ENCODE assay signal across 15 cellular contexts in genomic region chr7:50962281-50962883, GRCh38.
A peak's percentile ranks its signal among the peaks of the same experiment; 100 is the strongest.
DNase-seq lines count a peak whose midpoint lies in the region; ATAC-seq, FAIRE-seq and TF ChIP-seq lines count a peak whose summit lies in the region.
"Had no signal": no experiment of that assay in that cellular context is flagged by ENCODE, and none has a peak within 500 bp of the region (broad histone marks: within the 10 kb centered on the region; RNA-seq: fewer than 3 reads in every experiment).

No MANE protein-coding gene starts in this region.

- H3K9me3 Mint-ChIP-seq in stimulated activated memory B cell treated with anti-CD40 and anti-IgM and Interleukin-4, amounts not matched to agents 10 μg/mL and 1 μg/mL and 100 μg/mL, for 72 hours = peaks cover 5% of the 10 kb centered on the region

- BruUV-seq in HepG2 (replicated peaks; lab: Mats Ljungman, UMichigan) = no TSS peak
- BruUV-seq in K562 (replicated peaks; lab: Mats Ljungman, UMichigan) = no TSS peak

- H3K36me3 Mint-ChIP-seq in stimulated activated memory B cell treated with anti-CD40 and anti-IgM and Interleukin-4, amounts not matched to agents 10 μg/mL and 1 μg/mL and 100 μg/mL, for 72 hours = no peaks in the 10 kb centered on the region
- H3K36me3 Mint-ChIP-seq: activated CD4-positive, alpha-beta memory T cell treated with anti-CD3 and anti-CD28 coated beads for 36 hours had no signal

- H3K4me2 ChIP-seq in HepG2 (ENCODE audit: low read depth, low read length) = peak overlapping the region; percentile 43; the same call in 1 of the 2 replicates
- H3K4me2 ChIP-seq in K562 (ENCODE audit: insufficient read depth, low read length) = peak overlapping the region; percentile 29; the same call in 1 of the 2 replicates

- POLR2A ChIA-PET in HepG2 (lab: Yijun Ruan, JAX) (no interaction called here), K562 (lab: Yijun Ruan, JAX) (no interaction called here)

- H3K27me3 Mint-ChIP-seq in stimulated activated memory B cell treated with anti-CD40 and anti-IgM and Interleukin-4, amounts not matched to agents 10 μg/mL and 1 μg/mL and 100 μg/mL, for 72 hours = peaks cover 8% of the 10 kb centered on the region

- no peak overlapping the region for H3K4me3 ChIP-seq in HepG2 (replicated peaks in 1 of 3; ENCODE audit: insufficient read depth in 1 of 3, low read depth in 2 of 3, low read length in 3 of 3)
- H3K4me3 ChIP-seq in right lobe of liver = no peak overlapping the region
- H3K4me3 ChIP-seq in K562 = no peak overlapping the region
- no peak overlapping the region for H3K4me3 ChIP-seq in spleen
- H3K4me3 ChIP-seq: ascending aorta, pancreas, Peyer's patch, upper lobe of left lung had no signal

- CTCF ChIA-PET in HepG2 (lab: Yijun Ruan, JAX; ENCODE audit: low intra/inter-chr PET ratio, low total read pairs) (no interaction called here), K562 (lab: Yijun Ruan, JAX; ENCODE audit: low intra/inter-chr PET ratio) (no interaction called here)

- H3K27ac Mint-ChIP-seq in stimulated activated memory B cell treated with anti-CD40 and anti-IgM and Interleukin-4, amounts not matched to agents 10 μg/mL and 1 μg/mL and 100 μg/mL, for 72 hours = no peak overlapping the region
- H3K27ac Mint-ChIP-seq: activated CD4-positive, alpha-beta memory T cell treated with anti-CD3 and anti-CD28 coated beads for 36 hours; activated T-helper 17 cell treated with anti-CD3 and anti-CD28 coated beads, Interleukin-2, amount 50 U/mL, for 72 hours; T-helper 1 cell treated with Interleukin-12 subunit alpha and Interleukin-12 subunit beta and Interleukin-4 antibody, amounts not matched to agents 30 μg/mL and 1 μg/mL, for 36 hours had no signal

- H2AFZ ChIP-seq in HepG2 (ENCODE audit: low read length) (no peak overlapping the region), K562 (ENCODE audit: low read depth, low read length) (peak overlapping the region; percentile 70)

- H3K4me1 Mint-ChIP-seq in stimulated activated memory B cell treated with anti-CD40 and anti-IgM and Interleukin-4, amounts not matched to agents 10 μg/mL and 1 μg/mL and 100 μg/mL, for 72 hours = no peaks in the 10 kb centered on the region
- H3K4me1 Mint-ChIP-seq: activated T-helper 17 cell treated with anti-CD3 and anti-CD28 coated beads, Interleukin-2, amount 50 U/mL, for 72 hours had no signal

- TF ChIP-seq POLR2A in HepG2 (IDR thresholded peaks at IDR 0.05; ENCODE audit: insufficient read depth in 1 of 2, low read depth in 2 of 2, low read length in 2 of 2) (no peak), right lobe of liver (IDR thresholded peaks at IDR 0.05) (no peak), K562 (conservative IDR thresholded peaks at IDR 0.05) (no peak), spleen (IDR thresholded peaks at IDR 0.05) (no peak)

- no peak overlapping the region for H3K27ac ChIP-seq in HepG2 (ENCODE audit: extremely low read length, insufficient read depth, low read length)
- H3K27ac ChIP-seq in right lobe of liver = no peak overlapping the region
- no peak overlapping the region for H3K27ac ChIP-seq in K562 (ENCODE audit: extremely low read depth, low read depth, low read length)
- H3K27ac ChIP-seq in spleen = no peak overlapping the region
- H3K27ac ChIP-seq: ascending aorta, upper lobe of left lung had no signal

- TF ChIP-seq CTCF in HepG2 (CRISPR knock-in tag; IDR thresholded peaks at IDR 0.05) = no peak
- TF ChIP-seq CTCF in right lobe of liver (IDR thresholded peaks at IDR 0.05) = no peak
- no peak for TF ChIP-seq CTCF in K562 (IDR thresholded peaks at IDR 0.05 in 2 of 3, conservative IDR thresholded peaks at IDR 0.05 in 1 of 3; ENCODE audit: insufficient read depth in 2 of 3, low read depth in 1 of 3, low read length in 3 of 3)
- TF ChIP-seq CTCF in spleen (IDR thresholded peaks at IDR 0.05 in 8 of 11, conservative IDR thresholded peaks at IDR 0.05 in 3 of 11) = no peak

- no peaks in the 10 kb centered on the region for H3K9me3 ChIP-seq in HepG2 (ENCODE audit: low read length)
- H3K9me3 ChIP-seq in right lobe of liver = no peaks in the 10 kb centered on the region
- no peaks in the 10 kb centered on the region for H3K9me3 ChIP-seq in K562 (replicated peaks; ENCODE audit: control insufficient read depth, insufficient read depth, low read depth, low read length)
- peaks cover 0 to 18% (median 9%) of the 10 kb centered on the region in 8 donors for H3K9me3 ChIP-seq in spleen
- H3K9me3 ChIP-seq: ascending aorta, pancreas, Peyer's patch had no signal

- TF ChIP-seq EP300 in HepG2 (IDR thresholded peaks at IDR 0.05; ENCODE audit: low read depth in 2 of 2, low read length in 2 of 2) (no peak), HepG2 (CRISPR knock-in tag; IDR thresholded peaks at IDR 0.05; ENCODE audit: borderline replicate concordance) (no peak), K562 (IDR thresholded peaks at IDR 0.05; ENCODE audit: low read length) (no peak)

- H3K27me3 ChIP-seq in HepG2 (ENCODE audit: control insufficient read depth in 1 of 2, insufficient read depth in 2 of 2, low read length in 2 of 2) = no peaks in the 10 kb centered on the region
- no peaks in the 10 kb centered on the region for H3K27me3 ChIP-seq in right lobe of liver
- H3K27me3 ChIP-seq in K562 (ENCODE audit: control insufficient read depth in 2 of 2, insufficient read depth in 2 of 2, low read length in 2 of 2) = peaks cover 0 to 1% of the 10 kb centered on the region in 2 experiments; a peak in 1 of 5 replicates
- no peaks in the 10 kb centered on the region for H3K27me3 ChIP-seq in spleen (replicated peaks in 1 of 7)
- H3K27me3 ChIP-seq: ascending aorta, pancreas, Peyer's patch, upper lobe of left lung had no signal

- H4K20me1 ChIP-seq in HepG2 (ENCODE audit: insufficient read depth, low read length) (no peaks in the 10 kb centered on the region), K562 (replicated peaks; ENCODE audit: control insufficient read depth, insufficient read depth, low read length) (no peaks in the 10 kb centered on the region)

- no peaks in the 10 kb centered on the region for H3K9me1 ChIP-seq in K562 (ENCODE audit: control insufficient read depth, insufficient read depth, low read length)

- H3K36me3 ChIP-seq in HepG2 (replicated peaks in 1 of 2; ENCODE audit: control insufficient read depth in 1 of 2, insufficient read depth in 2 of 2, low read length in 2 of 2) = no peaks in the 10 kb centered on the region
- H3K36me3 ChIP-seq in right lobe of liver = no peaks in the 10 kb centered on the region
- H3K36me3 ChIP-seq in K562 (ENCODE audit: control insufficient read depth, insufficient read depth, low read length) = no peaks in the 10 kb centered on the region
- no peaks in the 10 kb centered on the region for H3K36me3 ChIP-seq in spleen
- H3K36me3 ChIP-seq: ascending aorta, pancreas, Peyer's patch, upper lobe of left lung had no signal

- no peaks in the 10 kb centered on the region for H3K79me2 ChIP-seq in HepG2 (ENCODE audit: insufficient read depth, low read length)
- H3K79me2 ChIP-seq in K562 (ENCODE audit: control insufficient read depth, insufficient read depth, low read length) = no peaks in the 10 kb centered on the region

- intact Hi-C loops in HepG2 (cut with micrococcal nuclease; ENCODE audit: unreplicated experiment) (no loop called here), right lobe of liver (cut with DNase I) (no loop called here), K562 (cut with micrococcal nuclease) (no loop called here), spleen (cut with DNase I; ENCODE audit: low total_unique reads) (no loop called here)

- no peak for TF ChIP-seq RAD21 in HepG2 (CRISPR knock-in tag; IDR thresholded peaks at IDR 0.05)
- no peak for TF ChIP-seq RAD21 in K562 (CRISPR knock-in tag; conservative IDR thresholded peaks at IDR 0.05 in 1 of 2, IDR thresholded peaks at IDR 0.05 in 1 of 2)

- H3K9ac ChIP-seq in HepG2 (ENCODE audit: insufficient read depth, low read depth, low read length) (no peak overlapping the region), K562 (ENCODE audit: insufficient read depth in 1 of 2, low read depth in 2 of 2, low read length in 2 of 2) (peak overlapping the region in 1 of 2 experiments; percentile 66; a peak in 1 of 4 replicates)

- FAIRE-seq in HepG2 (lab: Jason Lieb, UNC) = no peak
- FAIRE-seq in K562 (lab: Jason Lieb, UNC) = no peak
- FAIRE-seq: pancreas had no signal

- ATAC-seq in HepG2 = no peak
- ATAC-seq in right lobe of liver = no peak
- peak; percentile 17 for ATAC-seq in HG03460 (IDR thresholded peaks at IDR 0.05; ENCODE audit: unreplicated experiment)
- peak; percentile 19; the same call in 2 of the 3 replicates for ATAC-seq in K562
- no peak for ATAC-seq in stimulated activated memory B cell treated with anti-CD40 and anti-IgM and Interleukin-4, amounts not matched to agents 10 μg/mL and 1 μg/mL and 100 μg/mL, for 72 hours
- ATAC-seq: activated T-helper 17 cell treated with anti-CD3 and anti-CD28 coated beads, Interleukin-2, amount 50 U/mL, for 72 hours had no signal

- in situ Hi-C loops in HepG2 (cut with HindIII; ENCODE audit: extremely low pct_ligation_motif_present, low pct_unique_long_range_greater_than_20kb) = no loop called here
- in situ Hi-C loops in K562 (cut with MboI) = no loop called here

- no peak overlapping the region for H3K4me3 Mint-ChIP-seq in stimulated activated memory B cell treated with anti-CD40 and anti-IgM and Interleukin-4, amounts not matched to agents 10 μg/mL and 1 μg/mL and 100 μg/mL, for 72 hours
- H3K4me3 Mint-ChIP-seq: activated CD4-positive, alpha-beta memory T cell treated with anti-CD3 and anti-CD28 coated beads for 36 hours; activated T-helper 17 cell treated with anti-CD3 and anti-CD28 coated beads, Interleukin-2, amount 50 U/mL, for 72 hours; T-helper 1 cell treated with Interleukin-12 subunit alpha and Interleukin-12 subunit beta and Interleukin-4 antibody, amounts not matched to agents 30 μg/mL and 1 μg/mL, for 36 hours had no signal

- DNase-seq in HepG2 (ENCODE audit: low spot score) (no peak), right lobe of liver (no peak), K562 (ENCODE audit: extremely low read depth in 1 of 4, low spot score in 3 of 4) (no peak), superior temporal gyrus (ENCODE audit: extremely low spot score) (no peak), spleen (no peak), mesenteric fat pad (ENCODE audit: low spot score) (no peak)
- DNase-seq: activated CD4-positive, alpha-beta memory T cell treated with anti-CD3 and anti-CD28 coated beads for 36 hours had no signal

- peaks cover 22% of the 10 kb centered on the region for H3K4me1 ChIP-seq in HepG2 (ENCODE audit: insufficient read depth, low read length)
- H3K4me1 ChIP-seq in right lobe of liver = no peaks in the 10 kb centered on the region
- peaks cover 13% of the 10 kb centered on the region in 2 experiments; a peak in 4 of 5 replicates for H3K4me1 ChIP-seq in K562 (replicated peaks in 1 of 2; ENCODE audit: control insufficient read depth in 2 of 2, insufficient read depth in 2 of 2, low read length in 2 of 2)
- peaks cover 0 to 12% (median 4%) of the 10 kb centered on the region in 6 donors for H3K4me1 ChIP-seq in spleen
- H3K4me1 ChIP-seq: ascending aorta had no signal

- 61% methylated on average over 10 of the region's 10 CpGs for WGBS in HepG2 (ENCODE audit: low lambda C conversion rate)
- 59% methylated on average over 3 of the region's 10 CpGs for WGBS in right lobe of liver (ENCODE audit: insufficient coverage, low coverage, low lambda C conversion rate, missing lambda C conversion rate)
- WGBS in K562 (ENCODE audit: insufficient coverage, low coverage, missing lambda C conversion rate) = 6% methylated on average over 9 of the region's 10 CpGs
- 65 to 80% (median 69%) methylated on average over 10 of the region's 10 CpGs for WGBS in spleen, 5 donors

TF ChIP-seq in K562, 482 proteins besides CTCF, POLR2A, EP300 and RAD21 (continues in another document):
- TF ChIP-seq PYGO2 (tag; IDR thresholded peaks at IDR 0.05) = no peak

Comparison
In these comparisons a context has a peak if more than half of its experiments do, and no peak if none do; other contexts are left out.
1. ATAC-seq: peak in HG03460 (single experiment) and K562 (single experiment); none in HepG2 (single experiment), right lobe of liver (0 of 4) and stimulated activated memory B cell treated with anti-CD40 and anti-IgM and Interleukin-4, amounts not matched to agents 10 μg/mL and 1 μg/mL and 100 μg/mL, for 72 hours (single experiment).